Comparison of ENCODE assay signal across 8 cellular contexts in the genomic region with DNA sequence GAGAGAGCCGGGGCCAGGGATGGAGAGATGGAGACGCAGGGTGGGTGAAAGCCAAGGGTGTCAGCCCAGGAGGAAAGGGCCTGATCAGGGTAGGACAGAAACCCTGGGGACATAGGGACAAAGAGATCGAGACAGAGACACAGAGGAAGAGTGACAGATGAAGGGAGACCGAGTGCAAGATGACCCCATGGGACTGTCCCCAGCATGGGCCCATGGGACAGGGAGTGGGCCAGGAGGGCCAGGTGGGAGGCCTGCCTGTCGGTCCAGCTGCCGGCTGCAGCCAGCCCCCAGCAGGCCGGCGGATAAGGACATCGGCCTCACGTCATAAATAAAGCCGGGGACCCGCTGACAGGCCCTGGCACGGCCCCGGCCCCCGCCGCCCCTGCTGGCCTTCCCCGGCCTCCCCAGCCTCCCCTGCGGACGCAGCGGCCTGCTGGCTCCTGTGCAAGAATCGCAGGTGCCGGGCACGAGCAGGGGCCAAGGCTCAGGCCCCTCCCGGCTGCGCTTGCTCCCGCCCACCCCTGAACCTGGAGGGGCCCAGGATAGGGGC. TPM values are rescaled to one million over a fixed set of nuclear protein-coding genes. Genes with fewer than 3 reads are reported as not detected.
DNase-seq lines count a peak whose midpoint lies in the region; ATAC-seq, FAIRE-seq and TF ChIP-seq lines count a peak whose summit lies in the region.

No MANE protein-coding gene starts in this region.

- H3K4me3 Mint-ChIP-seq in activated naive CD4-positive, alpha-beta T cell treated with anti-CD3 and anti-CD28 coated beads, Interleukin-2, amount 10 ng/mL, durations not matched to agents 7 days and 5 days: peak overlapping the region; percentile 37
- H3K4me3 Mint-ChIP-seq in activated naive CD8-positive, alpha-beta T cell treated with anti-CD3 and anti-CD28 coated beads, Interleukin-2, amount 10 ng/mL, durations not matched to agents 7 days and 5 days: peak overlapping the region; percentile 78

- no peaks in the 10 kb centered on the region for H3K9me3 Mint-ChIP-seq in activated naive CD4-positive, alpha-beta T cell treated with anti-CD3 and anti-CD28 coated beads, Interleukin-2, amount 10 ng/mL, durations not matched to agents 7 days and 5 days
- H3K9me3 Mint-ChIP-seq in activated naive CD8-positive, alpha-beta T cell treated with anti-CD3 and anti-CD28 coated beads, Interleukin-2, amount 10 ng/mL, durations not matched to agents 7 days and 5 days: no peaks in the 10 kb centered on the region

- DNase-seq in activated naive CD4-positive, alpha-beta T cell treated with anti-CD3 and anti-CD28 coated beads, Interleukin-2, amount 10 ng/mL, durations not matched to agents 7 days and 5 days: no peak
- no peak for DNase-seq in activated naive CD4-positive, alpha-beta T cell (lab: John Stamatoyannopoulos, UW)
- DNase-seq in activated naive CD8-positive, alpha-beta T cell treated with anti-CD3 and anti-CD28 coated beads, Interleukin-2, amount 10 ng/mL, durations not matched to agents 7 days and 5 days: no peak
- DNase-seq in kidney (no peak), tibial artery (no peak), caudate nucleus (lab: John Stamatoyannopoulos, UW) (no peak)

- intact Hi-C loops in kidney (cut with DNase I) (loop anchor here (10.0 kb wide), 1 partner anchor 250 kb away; no protein-coding TSS in a partner anchor), tibial artery (cut with DNase I; ENCODE audit: low total_unique reads) (loop anchor here (5.0 to 10.0 kb wide), 2 partner anchors 77 to 250 kb away; no protein-coding TSS in a partner anchor)

- H3K9me3 ChIP-seq in kidney (ENCODE audit: control insufficient read depth in 1 of 2, low read length in 2 of 2) (no peaks in the 10 kb centered on the region), tibial artery (no peaks in the 10 kb centered on the region)

- H3K27ac ChIP-seq in kidney (ENCODE audit: low read depth in 2 of 2, low read length in 2 of 2) (no peak overlapping the region), tibial artery (peak overlapping the region; percentile 51 to 74), caudate nucleus (ENCODE audit: low read depth, low read length) (no peak overlapping the region)

- H3K36me3 ChIP-seq in kidney (ENCODE audit: control insufficient read depth in 1 of 2, insufficient read depth in 2 of 2, low read length in 2 of 2): peaks cover 2 to 3% of the 10 kb centered on the region in 2 donors
- peaks cover 7 to 20% (median 17%) of the 10 kb centered on the region in 3 donors for H3K36me3 ChIP-seq in tibial artery

- peaks cover 11% of the 10 kb centered on the region for H3K36me3 Mint-ChIP-seq in activated naive CD4-positive, alpha-beta T cell treated with anti-CD3 and anti-CD28 coated beads, Interleukin-2, amount 10 ng/mL, durations not matched to agents 7 days and 5 days
- H3K36me3 Mint-ChIP-seq in activated naive CD8-positive, alpha-beta T cell treated with anti-CD3 and anti-CD28 coated beads, Interleukin-2, amount 10 ng/mL, durations not matched to agents 7 days and 5 days: peaks cover 3% of the 10 kb centered on the region

- CTCF ChIA-PET in activated naive CD4-positive, alpha-beta T cell treated with anti-CD3 and anti-CD28 coated beads, Interleukin-2, amount 10 ng/mL, durations not matched to agents 7 days and 5 days (lab: Charles Lee): interaction anchor here (1.1 kb wide), 3 partner anchors 17 to 99 kb away, joined by 3 read pairs; no protein-coding TSS in a partner anchor

- H3K4me1 ChIP-seq in kidney (ENCODE audit: control insufficient read depth in 1 of 2, insufficient read depth in 1 of 2, low read depth in 1 of 2, low read length in 2 of 2) (peaks cover 0 to 6% of the 10 kb centered on the region in 2 donors), tibial artery (peaks cover 0 to 28% (median 22%) of the 10 kb centered on the region in 4 donors)

- no peak for ATAC-seq in activated naive CD8-positive, alpha-beta T cell treated with anti-CD3 and anti-CD28 coated beads, Interleukin-2, amount 10 ng/mL, durations not matched to agents 7 days and 5 days (ENCODE audit: low read depth)
- ATAC-seq in HG03095 (IDR thresholded peaks at IDR 0.05; ENCODE audit: unreplicated experiment) (no peak), GM21360 (IDR thresholded peaks at IDR 0.05; ENCODE audit: unreplicated experiment) (no peak)

- H3K4me3 ChIP-seq in kidney (ENCODE audit: low read length in 2 of 2) (peak overlapping the region; percentile 18 to 25), tibial artery (peak overlapping the region; percentile 27 to 42)

- peak overlapping the region in 1 of 2 donors; percentile 65 for H3K9ac ChIP-seq in kidney (ENCODE audit: low read length in 2 of 2)

- no peak for FAIRE-seq in kidney (lab: Jason Lieb, UNC)

- H3K27me3 ChIP-seq in tibial artery: peaks cover 0 to 24% of the 10 kb centered on the region in 2 donors

- peaks cover 58% of the 10 kb centered on the region for H3K27me3 Mint-ChIP-seq in activated naive CD4-positive, alpha-beta T cell treated with anti-CD3 and anti-CD28 coated beads, Interleukin-2, amount 10 ng/mL, durations not matched to agents 7 days and 5 days
- H3K27me3 Mint-ChIP-seq in activated naive CD8-positive, alpha-beta T cell treated with anti-CD3 and anti-CD28 coated beads, Interleukin-2, amount 10 ng/mL, durations not matched to agents 7 days and 5 days: peaks cover 9% of the 10 kb centered on the region

- no peak for TF ChIP-seq CTCF in kidney (IDR thresholded peaks at IDR 0.05; ENCODE audit: borderline replicate concordance, extremely low read depth, insufficient read depth)
- no peak for TF ChIP-seq CTCF in tibial artery (IDR thresholded peaks at IDR 0.05)

- H3K27ac Mint-ChIP-seq in activated naive CD4-positive, alpha-beta T cell treated with anti-CD3 and anti-CD28 coated beads, Interleukin-2, amount 10 ng/mL, durations not matched to agents 7 days and 5 days: no peak overlapping the region
- peak overlapping the region; percentile 76 for H3K27ac Mint-ChIP-seq in activated naive CD8-positive, alpha-beta T cell treated with anti-CD3 and anti-CD28 coated beads, Interleukin-2, amount 10 ng/mL, durations not matched to agents 7 days and 5 days

- POLR2A ChIA-PET in activated naive CD8-positive, alpha-beta T cell treated with anti-CD3 and anti-CD28 coated beads, Interleukin-2, amount 10 ng/mL, durations not matched to agents 7 days and 5 days (lab: Charles Lee): interaction anchor here (0.7 kb wide), 1 partner anchor 18 kb away, joined by 3 read pairs; the partner anchor contains the start of gene TMEM59L

- peaks cover 20% of the 10 kb centered on the region for H3K4me1 Mint-ChIP-seq in activated naive CD4-positive, alpha-beta T cell treated with anti-CD3 and anti-CD28 coated beads, Interleukin-2, amount 10 ng/mL, durations not matched to agents 7 days and 5 days
- H3K4me1 Mint-ChIP-seq in activated naive CD8-positive, alpha-beta T cell treated with anti-CD3 and anti-CD28 coated beads, Interleukin-2, amount 10 ng/mL, durations not matched to agents 7 days and 5 days: peaks cover 8% of the 10 kb centered on the region

RNA-seq across cellular contexts. Expression of gene REX1BD, which starts 6.3 kb away (rescaled TPM):
- 100 to 1,000 TPM; 105 to 109 TPM for total RNA-seq in activated naive CD8-positive, alpha-beta T cell treated with anti-CD3 and anti-CD28 coated beads, Interleukin-2, amount 10 ng/mL, durations not matched to agents 7 days and 5 days
- 56.9 TPM for total RNA-seq in kidney
- polyA plus RNA-seq in kidney (ENCODE audit: insufficient read depth, low read depth, low replicate concordance): 104 TPM

RNA-seq across cellular contexts. Expression of gene CRLF1, which starts 11.7 kb away (rescaled TPM):
- total RNA-seq in activated naive CD8-positive, alpha-beta T cell treated with anti-CD3 and anti-CD28 coated beads, Interleukin-2, amount 10 ng/mL, durations not matched to agents 7 days and 5 days: not detected
- 28.9 TPM for total RNA-seq in kidney
- polyA plus RNA-seq in kidney (ENCODE audit: insufficient read depth, low read depth, low replicate concordance): 6.6 TPM

RNA-seq across cellular contexts. Expression of gene TMEM59L, which starts 17.8 kb away (rescaled TPM):
- under 1 TPM in 1 of 2 experiments, not detected in 1; 0.19 TPM for total RNA-seq in activated naive CD8-positive, alpha-beta T cell treated with anti-CD3 and anti-CD28 coated beads, Interleukin-2, amount 10 ng/mL, durations not matched to agents 7 days and 5 days
- total RNA-seq in kidney: 5.9 TPM
- polyA plus RNA-seq in kidney (ENCODE audit: insufficient read depth, low read depth, low replicate concordance): 1.5 TPM

RNA-seq across cellular contexts. Expression of gene UBA52, which starts 23.2 kb away (rescaled TPM):
- total RNA-seq in activated naive CD8-positive, alpha-beta T cell treated with anti-CD3 and anti-CD28 coated beads, Interleukin-2, amount 10 ng/mL, durations not matched to agents 7 days and 5 days: 1,000 to 10,000 TPM; 1,538 to 1,547 TPM
- 828 TPM for total RNA-seq in kidney
- polyA plus RNA-seq in kidney (ENCODE audit: insufficient read depth, low read depth, low replicate concordance): 1,481 TPM

RNA-seq across cellular contexts. Expression of gene KXD1, which starts 37.2 kb away (rescaled TPM):
- total RNA-seq in activated naive CD8-positive, alpha-beta T cell treated with anti-CD3 and anti-CD28 coated beads, Interleukin-2, amount 10 ng/mL, durations not matched to agents 7 days and 5 days: 100 to 1,000 TPM in 1 of 2 experiments, 10 to 100 TPM in 1; 96.7 to 105 TPM
- 69.9 TPM for total RNA-seq in kidney
- 56.3 TPM for polyA plus RNA-seq in kidney (ENCODE audit: insufficient read depth, low read depth, low replicate concordance)

Comparison
In these comparisons a context has a peak if more than half of its experiments do, and no peak if none do; other contexts are left out.
1. H3K27ac ChIP-seq: peak in tibial artery (2 of 2); none in kidney (0 of 2) and caudate nucleus (single experiment).
2. RNA of gene CRLF1, which starts 11.7 kb away (total RNA-seq): 28.9 TPM in kidney (single experiment); not detected in activated naive CD8-positive, alpha-beta T cell treated with anti-CD3 and anti-CD28 coated beads, Interleukin-2, amount 10 ng/mL, durations not matched to agents 7 days and 5 days; every median in the first group is over 10 times any median in the second.